In the genomic region with DNA sequence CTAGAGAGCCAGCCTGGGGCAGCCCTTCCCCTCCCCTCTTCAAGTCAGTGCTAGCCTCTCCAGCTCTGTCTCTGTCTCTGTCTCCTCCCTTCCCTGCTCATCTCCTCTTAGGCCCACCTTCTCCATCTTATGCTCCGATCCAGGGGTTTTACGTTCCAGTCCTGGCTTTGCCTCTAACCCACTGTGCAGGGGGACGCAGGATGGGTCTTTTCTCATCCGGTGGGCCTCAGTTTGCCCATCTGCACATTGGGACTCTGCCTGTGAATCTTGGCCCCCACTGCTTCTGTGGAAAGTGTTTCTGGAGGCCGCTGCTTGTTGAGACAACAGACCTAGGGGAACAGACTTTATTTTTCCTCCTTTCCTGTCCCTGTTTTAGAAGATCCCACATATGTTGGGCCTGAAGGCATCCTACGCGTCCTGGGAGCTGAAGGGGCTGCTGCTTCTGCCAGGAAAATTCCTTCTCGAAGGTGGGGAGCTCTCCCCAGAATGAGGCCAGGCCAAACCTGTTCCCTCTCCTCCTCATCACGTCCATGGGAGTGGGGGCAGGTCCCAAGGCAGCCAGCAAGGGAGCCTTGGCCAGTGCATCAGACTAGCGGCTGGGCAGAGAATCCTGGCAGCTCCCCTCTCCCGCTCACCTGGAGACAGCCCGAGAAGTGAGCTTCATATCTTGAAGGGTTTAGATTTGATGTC, we compare ENCODE assay signal across 22 cellular contexts.
DNase-seq lines count a peak whose midpoint lies in the region; ATAC-seq, FAIRE-seq and TF ChIP-seq lines count a peak whose summit lies in the region.
"Had no signal": no experiment of that assay in that cellular context is flagged by ENCODE, and none has a peak within 500 bp of the region (broad histone marks: within the 10 kb centered on the region; RNA-seq: fewer than 3 reads in every experiment).

No MANE protein-coding gene starts in this region.

- TF ChIP-seq EP300 in K562 (IDR thresholded peaks at IDR 0.05; ENCODE audit: low read length): no peak

- peak overlapping the region; percentile 32 for H2AFZ ChIP-seq in HCT116 (ENCODE audit: low read depth, low read length, poor library complexity, severe bottlenecking)
- H2AFZ ChIP-seq in K562 (ENCODE audit: low read depth, low read length): no peak overlapping the region
- H2AFZ ChIP-seq: GM23248 had no signal

- no peaks in the 10 kb centered on the region for H3K9me1 ChIP-seq in K562 (ENCODE audit: control insufficient read depth, insufficient read depth, low read length)

- no peaks in the 10 kb centered on the region for H3K4me1 Mint-ChIP-seq in stimulated activated effector memory CD8-positive, alpha-beta T cell treated with anti-CD3 and anti-CD28 coated beads, Interleukin-12 subunit alpha, Interleukin-12 subunit beta, amount 100 ng/mL, for 72 hours

- POLR2A ChIA-PET in HCT116 (lab: Charles Lee) (no interaction called here), K562 (lab: Yijun Ruan, JAX) (interaction anchor here (1.1 to 1.3 kb wide), 3 partner anchors 10 to 60 kb away, joined by 3 to 5 read pairs (median 4); no protein-coding TSS in a partner anchor)

- H3K27me3 ChIP-seq in HCT116 (ENCODE audit: insufficient read depth, low read length) (no peaks in the 10 kb centered on the region), K562 (ENCODE audit: control insufficient read depth in 2 of 2, insufficient read depth in 2 of 2, low read length in 2 of 2) (peaks cover 41 to 73% of the 10 kb centered on the region in 2 experiments)

- H3K36me3 Mint-ChIP-seq in stimulated activated effector memory CD8-positive, alpha-beta T cell treated with anti-CD3 and anti-CD28 coated beads, Interleukin-12 subunit alpha, Interleukin-12 subunit beta, amount 100 ng/mL, for 72 hours: no peaks in the 10 kb centered on the region

- no peak overlapping the region for H3K27ac ChIP-seq in HCT116 (ENCODE audit: low read depth, low read length)
- no peak overlapping the region for H3K27ac ChIP-seq in K562 (ENCODE audit: extremely low read depth, low read depth, low read length)
- no peak overlapping the region for H3K27ac ChIP-seq in kidney (ENCODE audit: low read depth in 2 of 2, low read length in 2 of 2)
- H3K27ac ChIP-seq: GM23248 had no signal

- TF ChIP-seq CTCF in HCT116 (IDR thresholded peaks at IDR 0.05 in 2 of 3, conservative IDR thresholded peaks at IDR 0.05 in 1 of 3; ENCODE audit: borderline replicate concordance in 1 of 3, insufficient read depth in 1 of 3, low read depth in 2 of 3, low read length in 2 of 3): no peak
- no peak for TF ChIP-seq CTCF in K562 (IDR thresholded peaks at IDR 0.05 in 2 of 3, conservative IDR thresholded peaks at IDR 0.05 in 1 of 3; ENCODE audit: insufficient read depth in 2 of 3, low read depth in 1 of 3, low read length in 3 of 3)
- no peak for TF ChIP-seq CTCF in kidney (IDR thresholded peaks at IDR 0.05; ENCODE audit: borderline replicate concordance, extremely low read depth, insufficient read depth)

- peak overlapping the region; percentile 18 for H3K27ac Mint-ChIP-seq in stimulated activated effector memory CD8-positive, alpha-beta T cell treated with anti-CD3 and anti-CD28 coated beads, Interleukin-12 subunit alpha, Interleukin-12 subunit beta, amount 100 ng/mL, for 72 hours

- no peak overlapping the region for H3K4me3 Mint-ChIP-seq in stimulated activated effector memory CD8-positive, alpha-beta T cell treated with anti-CD3 and anti-CD28 coated beads, Interleukin-12 subunit alpha, Interleukin-12 subunit beta, amount 100 ng/mL, for 72 hours

- no TSS peak for BruUV-seq in HCT116 (replicated peaks; lab: Mats Ljungman, UMichigan)
- no TSS peak for BruUV-seq in K562 (replicated peaks; lab: Mats Ljungman, UMichigan)

- FAIRE-seq in K562 (lab: Jason Lieb, UNC): no peak
- no peak for FAIRE-seq in kidney (lab: Jason Lieb, UNC)
- FAIRE-seq: A204.1, G401.6, GM12892 had no signal

- peak overlapping the region; percentile 3; the same call in 1 of the 2 replicates for H3K4me2 ChIP-seq in HCT116 (ENCODE audit: low read length)
- no peak overlapping the region for H3K4me2 ChIP-seq in K562 (ENCODE audit: insufficient read depth, low read length)
- H3K4me2 ChIP-seq: SK-N-SH had no signal

- DNase-seq in NCI-H82 (lab: John Stamatoyannopoulos, UW) (peak; percentile 51), NCI-H82 treated with DMSO at 0.1 percent for 48 hours (lab: John Stamatoyannopoulos, UW; ENCODE audit: unreplicated experiment) (no peak), HCT116 (ENCODE audit: low read depth, low spot score) (no peak), K562 (ENCODE audit: extremely low read depth in 1 of 4, low spot score in 3 of 4) (no peak), kidney (no peak), NCI-H1092 treated with DMSO at 0.1 percent for 48 hours (lab: John Stamatoyannopoulos, UW) (no peak)
- DNase-seq in stimulated activated effector memory CD8-positive, alpha-beta T cell treated with anti-CD3 and anti-CD28 coated beads, Interleukin-12 subunit alpha, Interleukin-12 subunit beta, amount 100 ng/mL, for 72 hours (ENCODE audit: low spot score in 2 of 2): no peak
- DNase-seq: COR-L47, GM23248, HCEC 1CT, NCI-H1092, NCI-H2081 treated with DMSO at 0.1 percent for 48 hours, NCI-H2171 treated with DMSO at 0.1 percent for 48 hours, NCI-H446 treated with DMSO at 0.1 percent for 48 hours, NCI-H526 treated with DMSO at 0.1 percent for 48 hours, SIG-M5, SK-N-SH, T-helper 2 cell had no signal

- intact Hi-C loops in HCT116 (cut with micrococcal nuclease): no loop called here
- intact Hi-C loops in K562 (cut with micrococcal nuclease): no loop called here
- intact Hi-C loops in kidney (cut with DNase I): no loop called here

- RAD21 ChIA-PET in HCT116 (lab: Charles Lee; ENCODE audit: low non-redundant PET in 1 of 2, low total read pairs in 2 of 2, uncharacterized antibody in 2 of 2, unreplicated experiment in 2 of 2): no interaction called here

- H3K36me3 ChIP-seq in HCT116 (ENCODE audit: control insufficient read depth in 1 of 2, insufficient read depth in 2 of 2, low read length in 2 of 2) (no peaks in the 10 kb centered on the region), K562 (ENCODE audit: control insufficient read depth, insufficient read depth, low read length) (no peaks in the 10 kb centered on the region), kidney (ENCODE audit: control insufficient read depth in 1 of 2, insufficient read depth in 2 of 2, low read length in 2 of 2) (no peaks in the 10 kb centered on the region)

- no peaks in the 10 kb centered on the region for H3K9me3 Mint-ChIP-seq in stimulated activated effector memory CD8-positive, alpha-beta T cell treated with anti-CD3 and anti-CD28 coated beads, Interleukin-12 subunit alpha, Interleukin-12 subunit beta, amount 100 ng/mL, for 72 hours

- H3K79me2 ChIP-seq in HCT116 (ENCODE audit: insufficient read depth, low read length) (no peaks in the 10 kb centered on the region), K562 (ENCODE audit: control insufficient read depth, insufficient read depth, low read length) (no peaks in the 10 kb centered on the region)

- CTCF ChIA-PET in HCT116 (lab: Charles Lee) (interaction anchor here (1.0 to 1.6 kb wide), 3 partner anchors 10 to 40 kb away, joined by 3 to 5 read pairs (median 4); no protein-coding TSS in a partner anchor), K562 (lab: Yijun Ruan, JAX; ENCODE audit: low intra/inter-chr PET ratio) (no interaction called here)

- H3K9ac ChIP-seq in HCT116 (ENCODE audit: low read length) (no peak overlapping the region), K562 (ENCODE audit: insufficient read depth in 1 of 2, low read depth in 2 of 2, low read length in 2 of 2) (no peak overlapping the region), kidney (ENCODE audit: low read length in 2 of 2) (no peak overlapping the region)
- H3K9ac ChIP-seq: GM23248, SK-N-SH had no signal

- WGBS in K562 (ENCODE audit: insufficient coverage, low coverage, missing lambda C conversion rate): under 1% methylated on average over 12 of the region's 12 CpGs

- in situ Hi-C loops in K562 (cut with MboI): no loop called here

- TF ChIP-seq POLR2A in HCT116 (IDR thresholded peaks at IDR 0.05; ENCODE audit: borderline replicate concordance, extremely low read depth, insufficient read depth, insufficient read length): no peak
- no peak for TF ChIP-seq POLR2A in K562 (conservative IDR thresholded peaks at IDR 0.05)

- ATAC-seq in HCT116: 0 out of 2 replicates have a peak, but pooled peaks have one; percentile 31
- ATAC-seq in K562: no peak; the same call in 2 of the 3 replicates
- ATAC-seq in stimulated activated effector memory CD8-positive, alpha-beta T cell treated with anti-CD3 and anti-CD28 coated beads, Interleukin-12 subunit alpha, Interleukin-12 subunit beta, amount 100 ng/mL, for 72 hours: no peak
- ATAC-seq: Panc1 had no signal

- no peaks in the 10 kb centered on the region for H3K9me2 ChIP-seq in HCT116 (ENCODE audit: insufficient read depth)
- H3K9me2 ChIP-seq: SK-N-SH had no signal

- H3K4me1 ChIP-seq in HCT116 (ENCODE audit: control insufficient read depth in 1 of 2, insufficient read depth in 2 of 2, low read length in 2 of 2): peaks cover 0 to 5% of the 10 kb centered on the region in 2 experiments; a peak in 1 of 4 replicates
- no peaks in the 10 kb centered on the region; a peak in 2 of 5 replicates for H3K4me1 ChIP-seq in K562 (replicated peaks in 1 of 2; ENCODE audit: control insufficient read depth in 2 of 2, insufficient read depth in 2 of 2, low read length in 2 of 2)
- no peaks in the 10 kb centered on the region for H3K4me1 ChIP-seq in kidney (ENCODE audit: control insufficient read depth in 1 of 2, insufficient read depth in 1 of 2, low read depth in 1 of 2, low read length in 2 of 2)

- H3K4me3 ChIP-seq in HCT116 (replicated peaks in 1 of 2; ENCODE audit: low read depth in 1 of 2, low read length in 2 of 2) (no peak overlapping the region), K562 (no peak overlapping the region), kidney (ENCODE audit: low read length in 2 of 2) (no peak overlapping the region)
- H3K4me3 ChIP-seq: GM23248 had no signal

- TF ChIP-seq RAD21 in HCT116 (IDR thresholded peaks at IDR 0.05; ENCODE audit: low read depth) (no peak), K562 (CRISPR knock-in tag; conservative IDR thresholded peaks at IDR 0.05 in 1 of 2, IDR thresholded peaks at IDR 0.05 in 1 of 2) (no peak)

- H3K9me3 ChIP-seq in HCT116 (ENCODE audit: control insufficient read depth in 1 of 2, insufficient read depth in 1 of 2, low read depth in 1 of 2, low read length in 2 of 2): no peaks in the 10 kb centered on the region
- H3K9me3 ChIP-seq in K562 (replicated peaks; ENCODE audit: control insufficient read depth, insufficient read depth, low read depth, low read length): no peaks in the 10 kb centered on the region
- H3K9me3 ChIP-seq in kidney (ENCODE audit: control insufficient read depth in 1 of 2, low read length in 2 of 2): no peaks in the 10 kb centered on the region
- H3K9me3 ChIP-seq: SK-N-SH had no signal

- no peaks in the 10 kb centered on the region for H4K20me1 ChIP-seq in HCT116 (ENCODE audit: insufficient read depth)
- peaks cover 20% of the 10 kb centered on the region for H4K20me1 ChIP-seq in K562 (replicated peaks; ENCODE audit: control insufficient read depth, insufficient read depth, low read length)

TF ChIP-seq in K562, 482 proteins besides CTCF, POLR2A, EP300 and RAD21 (continues in another document):
- TF ChIP-seq STAT5A (IDR thresholded peaks at IDR 0.05; ENCODE audit: borderline replicate concordance, low read length): no peak
- 0 out of 2 replicates have a peak, but pooled peaks have one; percentile 14 for TF ChIP-seq BCOR (IDR thresholded peaks at IDR 0.05)
- TF ChIP-seq RBM25 (IDR thresholded peaks at IDR 0.05; ENCODE audit: low read depth, low read length, severe bottlenecking): peak; percentile 48
